In genomic region chr4:89579776-89580175, GRCh38 we compare ENCODE assay signal across 14 cellular contexts.
DNase-seq lines count a peak whose midpoint lies in the region; ATAC-seq and TF ChIP-seq lines count a peak whose summit lies in the region.
"Had no signal": no experiment of that assay in that cellular context is flagged by ENCODE, and none has a peak within 500 bp of the region (broad histone marks: within the 10 kb centered on the region; RNA-seq: fewer than 3 reads in every experiment).

No MANE protein-coding gene starts in this region.

- TF ChIP-seq CTCF in choroid plexus epithelial cell (conservative IDR thresholded peaks at IDR 0.05; ENCODE audit: low read depth, low read length) (no peak), GM20000 (IDR thresholded peaks at IDR 0.05; ENCODE audit: extremely low read depth, missing control alignments) (no peak)

- no peak overlapping the region for H3K4me3 ChIP-seq in choroid plexus epithelial cell (ENCODE audit: low read depth, low read length)
- H3K4me3 ChIP-seq: GM23338 had no signal

- ATAC-seq in GM18868 (IDR thresholded peaks at IDR 0.05; ENCODE audit: unreplicated experiment) (no peak), GM19328 (IDR thresholded peaks at IDR 0.05; ENCODE audit: unreplicated experiment) (no peak)
- ATAC-seq: GM23338 had no signal

- DNase-seq in DMS53 (lab: John Stamatoyannopoulos, UW) (peak; percentile 30), NCI-H226 (peak; percentile 7), choroid plexus epithelial cell (ENCODE audit: low read depth) (peak; percentile 4), renal cortical epithelial cell (ENCODE audit: low read depth) (peak; percentile 35), GM20000 (ENCODE audit: low spot score) (no peak)
- DNase-seq: BE2C; CD4-positive, alpha-beta memory T cell; DMS153; GF-D8; H7; KBM-7 had no signal
